Comparison of ENCODE assay signal across 1 cellular context in the genomic region with DNA sequence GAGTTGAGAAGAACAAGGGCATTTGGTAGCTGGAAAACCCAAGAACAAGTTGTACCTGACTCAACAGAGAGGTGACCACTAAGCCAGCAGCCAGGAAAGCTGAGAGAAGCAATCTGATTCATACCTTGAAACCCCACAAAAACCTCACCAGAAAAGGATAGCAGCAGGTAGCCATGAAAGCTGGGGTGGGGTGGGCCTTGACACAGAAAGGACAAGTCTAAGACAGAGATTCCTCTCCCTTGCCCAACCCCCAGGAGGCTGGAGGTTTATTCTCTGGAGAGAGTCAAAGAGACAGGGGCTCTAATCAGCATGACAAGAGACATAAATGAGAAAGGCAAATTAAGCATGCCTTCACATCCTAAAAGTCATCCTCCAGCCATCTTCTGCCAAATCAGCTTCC.
TF ChIP-seq lines count a peak whose summit lies in the region.

No MANE protein-coding gene starts in this region.

TF ChIP-seq in H1, 55 proteins besides CTCF, POLR2A, EP300 and RAD21:
- TF ChIP-seq SP1 (IDR thresholded peaks at IDR 0.05; ENCODE audit: low read depth, low read length) (peak; percentile 51; the same call in 1 of the 2 replicates), HDAC6 (IDR thresholded peaks at IDR 0.05; ENCODE audit: low read depth, low read length) (no peak), TAF1 (IDR thresholded peaks at IDR 0.05; ENCODE audit: low read depth, low read length) (peak; percentile 41; the same call in 1 of the 2 replicates), NANOG (IDR thresholded peaks at IDR 0.05; ENCODE audit: insufficient read depth, low read depth, low read length, poor library complexity, severe bottlenecking) (peak; percentile 39), HDAC2 (IDR thresholded peaks at IDR 0.05; ENCODE audit: borderline replicate concordance in 1 of 2, low read depth in 2 of 2, low read length in 2 of 2) (peak in 1 of 2 experiments; percentile 80; a peak in 1 of 4 replicates), ZNF274 (IDR thresholded peaks at IDR 0.05; ENCODE audit: borderline replicate concordance, extremely low read depth, low read length) (no peak), ATF3 (IDR thresholded peaks at IDR 0.05; ENCODE audit: insufficient read depth, low read depth, low read length) (no peak), KDM4A (IDR thresholded peaks at IDR 0.05; ENCODE audit: low read depth, low read length, severe bottlenecking) (no peak), MAFK (IDR thresholded peaks at IDR 0.05; ENCODE audit: low read depth, low read length) (no peak), CREB1 (IDR thresholded peaks at IDR 0.05) (no peak), RFX5 (IDR thresholded peaks at IDR 0.05; ENCODE audit: borderline replicate concordance, low read depth, low read length) (no peak), KDM5A (IDR thresholded peaks at IDR 0.05; ENCODE audit: low read length) (no peak), CHD2 (IDR thresholded peaks at IDR 0.05; ENCODE audit: low read length) (no peak), TBP (IDR thresholded peaks at IDR 0.05; ENCODE audit: low read depth, low read length) (no peak; the same call in 1 of the 2 replicates), BCL11A (IDR thresholded peaks at IDR 0.05; ENCODE audit: low read depth in 2 of 2, low read length in 2 of 2) (no peak), BACH1 (IDR thresholded peaks at IDR 0.05; ENCODE audit: low read length) (no peak), TEAD4 (IDR thresholded peaks at IDR 0.05; ENCODE audit: low read depth, low read length) (no peak), CBX8 (IDR thresholded peaks at IDR 0.05; ENCODE audit: borderline replicate concordance, low read depth, low read length) (no peak), CHD7 (IDR thresholded peaks at IDR 0.05; ENCODE audit: insufficient replicate concordance, low read length) (no peak), KDM1A (IDR thresholded peaks at IDR 0.05; ENCODE audit: borderline replicate concordance, low read length) (no peak), CEBPB (IDR thresholded peaks at IDR 0.05; ENCODE audit: low read depth, low read length) (0 out of 2 replicates have a peak, but pooled peaks have one; percentile 3), POLR2AphosphoS5 (IDR thresholded peaks at IDR 0.05; ENCODE audit: low read depth, low read length) (no peak), FOSL1 (IDR thresholded peaks at IDR 0.05; ENCODE audit: insufficient read depth, low read depth, low read length) (no peak), CTBP2 (IDR thresholded peaks at IDR 0.05; ENCODE audit: borderline replicate concordance, insufficient read depth, insufficient read length, low read length) (peak; percentile 87), TAF7 (optimal IDR thresholded peaks at IDR 0.05; ENCODE audit: borderline replicate concordance, low read depth, low read length) (no peak), SAP30 (IDR thresholded peaks at IDR 0.05; ENCODE audit: insufficient read depth, insufficient replicate concordance, low read length) (no peak), CBX5 (IDR thresholded peaks at IDR 0.05; ENCODE audit: low read depth, low read length) (no peak), SUZ12 (IDR thresholded peaks at IDR 0.05; ENCODE audit: low read length) (no peak), JUN (IDR thresholded peaks at IDR 0.05; ENCODE audit: low read depth, low read length) (no peak), ASH2L (IDR thresholded peaks at IDR 0.05; ENCODE audit: low read length) (peak; percentile 33), JUND (IDR thresholded peaks at IDR 0.05; ENCODE audit: low read length) (no peak), RNF2 (IDR thresholded peaks at IDR 0.05; ENCODE audit: borderline replicate concordance, low read depth, low read length, missing control alignments, poor library complexity, severe bottlenecking) (no peak), SIX5 (IDR thresholded peaks at IDR 0.05; ENCODE audit: low read depth, low read length) (no peak), EGR1 (IDR thresholded peaks at IDR 0.05; ENCODE audit: borderline replicate concordance, low read depth, low read length) (no peak), GABPA (IDR thresholded peaks at IDR 0.05; ENCODE audit: borderline replicate concordance, insufficient read depth, low read length) (no peak), POU5F1 (IDR thresholded peaks at IDR 0.05; ENCODE audit: low read depth, low read length) (peak; percentile 83; the same call in 1 of the 2 replicates), CHD1 (IDR thresholded peaks at IDR 0.05; ENCODE audit: low read depth, low read length) (no peak), YY1 (IDR thresholded peaks at IDR 0.05; ENCODE audit: low read depth, low read length) (peak; percentile 69; the same call in 1 of the 2 replicates), BRCA1 (IDR thresholded peaks at IDR 0.05; ENCODE audit: low read depth, low read length) (no peak), ATF2 (IDR thresholded peaks at IDR 0.05; ENCODE audit: low read length) (no peak), RBBP5 (IDR thresholded peaks at IDR 0.05; ENCODE audit: borderline replicate concordance, low read depth, low read length) (no peak), TCF12 (IDR thresholded peaks at IDR 0.05; ENCODE audit: low read depth, low read length) (no peak), RXRA (IDR thresholded peaks at IDR 0.05; ENCODE audit: insufficient read depth, low read depth, low read length) (no peak), SRF (IDR thresholded peaks at IDR 0.05; ENCODE audit: low read depth, low read length) (no peak)
- TF ChIP-seq, protein P1, sequence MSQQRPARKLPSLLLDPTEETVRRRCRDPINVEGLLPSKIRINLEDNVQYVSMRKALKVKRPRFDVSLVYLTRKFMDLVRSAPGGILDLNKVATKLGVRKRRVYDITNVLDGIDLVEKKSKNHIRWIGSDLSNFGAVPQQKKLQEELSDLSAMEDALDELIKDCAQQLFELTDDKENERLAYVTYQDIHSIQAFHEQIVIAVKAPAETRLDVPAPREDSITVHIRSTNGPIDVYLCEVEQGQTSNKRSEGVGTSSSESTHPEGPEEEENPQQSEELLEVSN (IDR thresholded peaks at IDR 0.05): no peak
- TF ChIP-seq, protein P2, sequence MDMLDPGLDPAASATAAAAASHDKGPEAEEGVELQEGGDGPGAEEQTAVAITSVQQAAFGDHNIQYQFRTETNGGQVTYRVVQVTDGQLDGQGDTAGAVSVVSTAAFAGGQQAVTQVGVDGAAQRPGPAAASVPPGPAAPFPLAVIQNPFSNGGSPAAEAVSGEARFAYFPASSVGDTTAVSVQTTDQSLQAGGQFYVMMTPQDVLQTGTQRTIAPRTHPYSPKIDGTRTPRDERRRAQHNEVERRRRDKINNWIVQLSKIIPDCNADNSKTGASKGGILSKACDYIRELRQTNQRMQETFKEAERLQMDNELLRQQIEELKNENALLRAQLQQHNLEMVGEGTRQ (IDR thresholded peaks at IDR 0.05; ENCODE audit: low read length): no peak
TF ChIP-seq in H1: peak in this region for 9.
